In genomic region chr19:45405435-45406164, GRCh38 we compare ENCODE assay signal across 1 cellular context.
TF ChIP-seq lines count a peak whose summit lies in the region.

No MANE protein-coding gene starts in this region.

TF ChIP-seq in HepG2, 621 proteins besides CTCF, POLR2A, EP300 and RAD21 (continued from another document and continues in another):
- no peak for TF ChIP-seq ZNF142 (CRISPR knock-in tag; IDR thresholded peaks at IDR 0.05)
- no peak for TF ChIP-seq TRIM22 (IDR thresholded peaks at IDR 0.05)
- no peak; the same call in 1 of the 2 replicates for TF ChIP-seq SOX13 (IDR thresholded peaks at IDR 0.05)
- no peak for TF ChIP-seq SOX13 (CRISPR knock-in tag; conservative IDR thresholded peaks at IDR 0.05 in 1 of 2, IDR thresholded peaks at IDR 0.05 in 1 of 2)
- no peak for TF ChIP-seq ZNF326 (CRISPR knock-in tag; IDR thresholded peaks at IDR 0.05; ENCODE audit: borderline replicate concordance)
- no peak for TF ChIP-seq POLR2AphosphoS2 (IDR thresholded peaks at IDR 0.05; ENCODE audit: low read depth, low read length)
- no peak for TF ChIP-seq SMAD3 (CRISPR knock-in tag; IDR thresholded peaks at IDR 0.05)
- TF ChIP-seq SKIL (CRISPR knock-in tag; IDR thresholded peaks at IDR 0.05; ENCODE audit: borderline replicate concordance) = no peak
- TF ChIP-seq ZNF768 (CRISPR knock-in tag; IDR thresholded peaks at IDR 0.05) = no peak
- no peak for TF ChIP-seq MIXL1 (CRISPR knock-in tag; IDR thresholded peaks at IDR 0.05)
- TF ChIP-seq ZNF468 (CRISPR knock-in tag; IDR thresholded peaks at IDR 0.05) = 0 out of 2 replicates have a peak, but pooled peaks have one; percentile 51
- no peak for TF ChIP-seq KDM1A (CRISPR knock-in tag; IDR thresholded peaks at IDR 0.05)
- TF ChIP-seq SRSF9 (IDR thresholded peaks at IDR 0.05; ENCODE audit: borderline replicate concordance, insufficient read depth, low read depth, low read length, poor library complexity, severe bottlenecking) = no peak
- TF ChIP-seq HMG20A (CRISPR knock-in tag; IDR thresholded peaks at IDR 0.05; ENCODE audit: borderline replicate concordance) = no peak; the same call in 1 of the 2 replicates
- TF ChIP-seq HNF4A (CRISPR knock-in tag; IDR thresholded peaks at IDR 0.05) = no peak
- TF ChIP-seq RBAK (CRISPR knock-in tag; IDR thresholded peaks at IDR 0.05) = no peak
- no peak for TF ChIP-seq U2AF1 (optimal IDR thresholded peaks at IDR 0.05; ENCODE audit: low read depth, low read length)
- TF ChIP-seq, protein P1, sequence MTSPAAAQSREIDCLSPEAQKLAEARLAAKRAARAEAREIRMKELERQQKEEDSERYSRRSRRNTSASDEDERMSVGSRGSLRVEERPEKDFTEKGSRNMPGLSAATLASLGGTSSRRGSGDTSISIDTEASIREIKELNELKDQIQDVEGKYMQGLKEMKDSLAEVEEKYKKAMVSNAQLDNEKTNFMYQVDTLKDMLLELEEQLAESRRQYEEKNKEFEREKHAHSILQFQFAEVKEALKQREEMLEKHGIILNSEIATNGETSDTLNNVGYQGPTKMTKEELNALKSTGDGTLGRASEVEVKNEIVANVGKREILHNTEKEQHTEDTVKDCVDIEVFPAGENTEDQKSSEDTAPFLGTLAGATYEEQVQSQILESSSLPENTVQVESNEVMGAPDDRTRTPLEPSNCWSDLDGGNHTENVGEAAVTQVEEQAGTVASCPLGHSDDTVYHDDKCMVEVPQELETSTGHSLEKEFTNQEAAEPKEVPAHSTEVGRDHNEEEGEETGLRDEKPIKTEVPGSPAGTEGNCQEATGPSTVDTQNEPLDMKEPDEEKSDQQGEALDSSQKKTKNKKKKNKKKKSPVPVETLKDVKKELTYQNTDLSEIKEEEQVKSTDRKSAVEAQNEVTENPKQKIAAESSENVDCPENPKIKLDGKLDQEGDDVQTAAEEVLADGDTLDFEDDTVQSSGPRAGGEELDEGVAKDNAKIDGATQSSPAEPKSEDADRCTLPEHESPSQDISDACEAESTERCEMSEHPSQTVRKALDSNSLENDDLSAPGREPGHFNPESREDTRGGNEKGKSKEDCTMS (CRISPR knock-in tag; conservative IDR thresholded peaks at IDR 0.05) = no peak
- TF ChIP-seq, protein P2, sequence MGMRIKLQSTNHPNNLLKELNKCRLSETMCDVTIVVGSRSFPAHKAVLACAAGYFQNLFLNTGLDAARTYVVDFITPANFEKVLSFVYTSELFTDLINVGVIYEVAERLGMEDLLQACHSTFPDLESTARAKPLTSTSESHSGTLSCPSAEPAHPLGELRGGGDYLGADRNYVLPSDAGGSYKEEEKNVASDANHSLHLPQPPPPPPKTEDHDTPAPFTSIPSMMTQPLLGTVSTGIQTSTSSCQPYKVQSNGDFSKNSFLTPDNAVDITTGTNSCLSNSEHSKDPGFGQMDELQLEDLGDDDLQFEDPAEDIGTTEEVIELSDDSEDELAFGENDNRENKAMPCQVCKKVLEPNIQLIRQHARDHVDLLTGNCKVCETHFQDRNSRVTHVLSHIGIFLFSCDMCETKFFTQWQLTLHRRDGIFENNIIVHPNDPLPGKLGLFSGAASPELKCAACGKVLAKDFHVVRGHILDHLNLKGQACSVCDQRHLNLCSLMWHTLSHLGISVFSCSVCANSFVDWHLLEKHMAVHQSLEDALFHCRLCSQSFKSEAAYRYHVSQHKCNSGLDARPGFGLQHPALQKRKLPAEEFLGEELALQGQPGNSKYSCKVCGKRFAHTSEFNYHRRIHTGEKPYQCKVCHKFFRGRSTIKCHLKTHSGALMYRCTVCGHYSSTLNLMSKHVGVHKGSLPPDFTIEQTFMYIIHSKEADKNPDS (CRISPR knock-in tag; IDR thresholded peaks at IDR 0.05) = no peak
- no peak; the same call in 1 of the 2 replicates for TF ChIP-seq SALL1 (CRISPR knock-in tag; IDR thresholded peaks at IDR 0.05)
- no peak for TF ChIP-seq BCL6 (CRISPR knock-in tag; IDR thresholded peaks at IDR 0.05)
- peak; percentile 95 for TF ChIP-seq SKI (IDR thresholded peaks at IDR 0.05; ENCODE audit: partially characterized antibody)
- 0 out of 2 replicates have a peak, but pooled peaks have one; percentile 14 for TF ChIP-seq ZBTB38 (CRISPR knock-in tag; IDR thresholded peaks at IDR 0.05)
- no peak for TF ChIP-seq PHB2 (IDR thresholded peaks at IDR 0.05; ENCODE audit: partially characterized antibody)
- TF ChIP-seq ZUFSP (CRISPR knock-in tag; IDR thresholded peaks at IDR 0.05; ENCODE audit: borderline replicate concordance) = no peak
- no peak for TF ChIP-seq SMAD9 (CRISPR knock-in tag; IDR thresholded peaks at IDR 0.05)
- TF ChIP-seq ZNF776 (CRISPR knock-in tag; IDR thresholded peaks at IDR 0.05) = no peak
- TF ChIP-seq ZNF576 (CRISPR knock-in tag; IDR thresholded peaks at IDR 0.05) = no peak
- no peak for TF ChIP-seq DNMT3B (CRISPR knock-in tag; conservative IDR thresholded peaks at IDR 0.05)
- TF ChIP-seq FOXM1 (CRISPR knock-in tag; IDR thresholded peaks at IDR 0.05) = no peak
- TF ChIP-seq HDAC6 (IDR thresholded peaks at IDR 0.05; ENCODE audit: low read depth, low read length) = no peak
- TF ChIP-seq SRY (CRISPR knock-in tag; IDR thresholded peaks at IDR 0.05) = no peak; the same call in 1 of the 2 replicates
- TF ChIP-seq ZNF318 (CRISPR knock-in tag; IDR thresholded peaks at IDR 0.05) = no peak
- TF ChIP-seq MAFG (CRISPR knock-in tag; IDR thresholded peaks at IDR 0.05) = no peak
- no peak for TF ChIP-seq ZNF205 (CRISPR knock-in tag; IDR thresholded peaks at IDR 0.05)
